Comparison of ENCODE assay signal across 1 cellular context in genomic region chr16:82301108-82301755, GRCh38.
TF ChIP-seq lines count a peak whose summit lies in the region.

No MANE protein-coding gene starts in this region.

TF ChIP-seq in SK-N-SH treated with all-trans-retinoic acid at 6 μM for 48 hours, 23 proteins besides CTCF, POLR2A, EP300 and RAD21 (continued from another document):
- no peak for TF ChIP-seq SNAI2 (CRISPR knock-in tag; IDR thresholded peaks at IDR 0.05)
- no peak for TF ChIP-seq ZC3H10 (CRISPR knock-in tag; IDR thresholded peaks at IDR 0.05)
